ENCODE assay signal across 22 cellular contexts in the genomic region with DNA sequence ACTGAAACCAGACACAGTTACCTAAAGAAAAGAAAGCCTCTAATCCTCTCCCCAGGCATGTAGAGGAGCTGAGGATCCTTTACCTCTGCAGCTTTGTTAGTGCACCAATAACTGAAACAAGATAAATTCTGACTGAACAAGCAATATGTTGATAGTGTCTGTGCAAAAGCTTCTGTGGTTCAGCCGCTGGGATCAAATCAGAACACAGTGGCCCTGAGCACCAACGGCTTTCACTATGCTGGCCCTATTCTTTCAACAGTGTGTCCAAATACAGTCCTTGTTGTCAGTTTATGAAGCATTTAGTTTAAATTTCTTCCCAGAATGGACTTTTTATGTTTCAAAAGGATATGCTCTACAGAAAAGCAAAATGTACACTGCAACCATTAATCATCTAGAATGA.
"Had no signal": no experiment of that assay in that cellular context is flagged by ENCODE, and none has a peak within 500 bp of the region (broad histone marks: within the 10 kb centered on the region; RNA-seq: fewer than 3 reads in every experiment).

No MANE protein-coding gene starts in this region.

- H3K4me3 ChIP-seq: body of pancreas, lower lobe of right lung, neural progenitor cell, ovary, thoracic aorta, upper lobe of left lung had no signal

- H3K36me3 ChIP-seq: gastroesophageal sphincter, lower lobe of right lung, neural progenitor cell, ovary, sigmoid colon, thoracic aorta, upper lobe of left lung had no signal

- H3K4me1 ChIP-seq: body of pancreas, lower lobe of right lung, neural progenitor cell, upper lobe of left lung had no signal

- H3K36me3 Mint-ChIP-seq: activated naive CD8-positive, alpha-beta T cell treated with anti-CD3 and anti-CD28 coated beads, Interleukin-2, amount 10 ng/mL, durations not matched to agents 7 days and 5 days; mesothelial cell of epicardium; neural progenitor cell; stimulated activated naive B cell treated with anti-CD40 and anti-IgM and Interleukin-4, amounts not matched to agents 10 μg/mL and 1 μg/mL and 100 μg/mL, for 72 hours had no signal

- H3K9me3 Mint-ChIP-seq: activated CD4-positive, alpha-beta T cell treated with anti-CD3 and anti-CD28 coated beads, Interleukin-2, amount 10 ng/mL, durations not matched to agents 24 days and 14 days; activated CD8-positive, alpha-beta T cell treated with anti-CD3 and anti-CD28 coated beads for 36 hours; activated naive CD8-positive, alpha-beta T cell treated with anti-CD3 and anti-CD28 coated beads, Interleukin-2, amount 10 ng/mL, durations not matched to agents 7 days and 5 days; activated T-cell treated with anti-CD3 and anti-CD28 coated beads, Interleukin-2, amount 50 U/mL, for 24 hours; activated T-helper 2 cell treated with anti-CD3 and anti-CD28 coated beads, Interferon-gamma antibody, Interleukin-2, Interleukin-4, amounts not matched to agents 10 μg/mL and 5 μg/mL and 100 μg/mL, durations not matched to agents 14 hours and 24 hours and 36 hours; mesothelial cell of epicardium; neural progenitor cell; stimulated activated naive B cell treated with anti-CD40 and anti-IgM and Interleukin-4, amounts not matched to agents 10 μg/mL and 1 μg/mL and 100 μg/mL, for 72 hours had no signal

- H2AFZ ChIP-seq: neural progenitor cell had no signal

- H3K27ac Mint-ChIP-seq: activated CD4-positive, alpha-beta T cell treated with anti-CD3 and anti-CD28 coated beads, Interleukin-2, amount 10 ng/mL, durations not matched to agents 24 days and 14 days; activated CD8-positive, alpha-beta T cell treated with anti-CD3 and anti-CD28 coated beads for 36 hours; activated naive CD8-positive, alpha-beta T cell treated with anti-CD3 and anti-CD28 coated beads, Interleukin-2, amount 10 ng/mL, durations not matched to agents 7 days and 5 days; activated T-cell treated with anti-CD3 and anti-CD28 coated beads, Interleukin-2, amount 50 U/mL, for 24 hours; activated T-helper 2 cell treated with anti-CD3 and anti-CD28 coated beads, Interferon-gamma antibody, Interleukin-2, Interleukin-4, amounts not matched to agents 10 μg/mL and 5 μg/mL and 100 μg/mL, durations not matched to agents 14 hours and 24 hours and 36 hours; mesothelial cell of epicardium; neural progenitor cell; stimulated activated naive B cell treated with anti-CD40 and anti-IgM and Interleukin-4, amounts not matched to agents 10 μg/mL and 1 μg/mL and 100 μg/mL, for 72 hours had no signal

- ATAC-seq: activated CD8-positive, alpha-beta T cell treated with anti-CD3 and anti-CD28 coated beads for 36 hours; body of pancreas; gastroesophageal sphincter; lower lobe of right lung; stimulated activated naive B cell treated with anti-CD40 and anti-IgM and Interleukin-4, amounts not matched to agents 10 μg/mL and 1 μg/mL and 100 μg/mL, for 72 hours had no signal

- H3K27me3 Mint-ChIP-seq: activated CD4-positive, alpha-beta T cell treated with anti-CD3 and anti-CD28 coated beads, Interleukin-2, amount 10 ng/mL, durations not matched to agents 24 days and 14 days; activated CD8-positive, alpha-beta T cell treated with anti-CD3 and anti-CD28 coated beads for 36 hours; activated naive CD8-positive, alpha-beta T cell treated with anti-CD3 and anti-CD28 coated beads, Interleukin-2, amount 10 ng/mL, durations not matched to agents 7 days and 5 days; activated T-cell treated with anti-CD3 and anti-CD28 coated beads, Interleukin-2, amount 50 U/mL, for 24 hours; stimulated activated naive B cell treated with anti-CD40 and anti-IgM and Interleukin-4, amounts not matched to agents 10 μg/mL and 1 μg/mL and 100 μg/mL, for 72 hours had no signal

- DNase-seq: activated CD4-positive, alpha-beta T cell treated with anti-CD3 and anti-CD28 coated beads, Interleukin-2, amount 10 ng/mL, durations not matched to agents 24 days and 14 days; activated CD8-positive, alpha-beta T cell treated with anti-CD3 and anti-CD28 coated beads for 36 hours; activated naive CD4-positive, alpha-beta T cell treated with Interleukin-2 at 50 U/mL for 16 hours; activated naive CD8-positive, alpha-beta T cell treated with anti-CD3 and anti-CD28 coated beads, Interleukin-2, amount 10 ng/mL, durations not matched to agents 7 days and 5 days; activated T-cell treated with anti-CD3 and anti-CD28 coated beads, Interleukin-2, amount 50 U/mL, for 24 hours; body of pancreas; central memory CD4-positive, alpha-beta T cell; erythroblast; lower lobe of right lung; ovary; sigmoid colon; stimulated activated naive B cell treated with anti-CD40 and anti-IgM and Interleukin-4, amounts not matched to agents 10 μg/mL and 1 μg/mL and 100 μg/mL, for 72 hours; T-helper 1 cell; T1000; upper lobe of left lung had no signal

- H3K4me3 Mint-ChIP-seq: activated CD4-positive, alpha-beta T cell treated with anti-CD3 and anti-CD28 coated beads, Interleukin-2, amount 10 ng/mL, durations not matched to agents 24 days and 14 days; activated CD8-positive, alpha-beta T cell treated with anti-CD3 and anti-CD28 coated beads for 36 hours; activated naive CD8-positive, alpha-beta T cell treated with anti-CD3 and anti-CD28 coated beads, Interleukin-2, amount 10 ng/mL, durations not matched to agents 7 days and 5 days; activated T-cell treated with anti-CD3 and anti-CD28 coated beads, Interleukin-2, amount 50 U/mL, for 24 hours; mesothelial cell of epicardium; neural progenitor cell; stimulated activated naive B cell treated with anti-CD40 and anti-IgM and Interleukin-4, amounts not matched to agents 10 μg/mL and 1 μg/mL and 100 μg/mL, for 72 hours had no signal

- H3K4me2 ChIP-seq: neural progenitor cell had no signal

- H3K27ac ChIP-seq: body of pancreas, gastroesophageal sphincter, lower lobe of right lung, neural progenitor cell, ovary, thoracic aorta, upper lobe of left lung had no signal

- H3K27me3 ChIP-seq: body of pancreas, gastroesophageal sphincter, neural progenitor cell, ovary, sigmoid colon, upper lobe of left lung had no signal

- H3K9ac ChIP-seq: neural progenitor cell had no signal

- H3K9me3 ChIP-seq: body of pancreas, gastroesophageal sphincter, lower lobe of right lung, ovary, sigmoid colon, thoracic aorta, upper lobe of left lung had no signal

- H3K4me1 Mint-ChIP-seq: activated CD4-positive, alpha-beta T cell treated with anti-CD3 and anti-CD28 coated beads, Interleukin-2, amount 10 ng/mL, durations not matched to agents 24 days and 14 days; activated naive CD8-positive, alpha-beta T cell treated with anti-CD3 and anti-CD28 coated beads, Interleukin-2, amount 10 ng/mL, durations not matched to agents 7 days and 5 days; stimulated activated naive B cell treated with anti-CD40 and anti-IgM and Interleukin-4, amounts not matched to agents 10 μg/mL and 1 μg/mL and 100 μg/mL, for 72 hours had no signal

- FAIRE-seq: colon, endometrium had no signal
